In the genomic region with DNA sequence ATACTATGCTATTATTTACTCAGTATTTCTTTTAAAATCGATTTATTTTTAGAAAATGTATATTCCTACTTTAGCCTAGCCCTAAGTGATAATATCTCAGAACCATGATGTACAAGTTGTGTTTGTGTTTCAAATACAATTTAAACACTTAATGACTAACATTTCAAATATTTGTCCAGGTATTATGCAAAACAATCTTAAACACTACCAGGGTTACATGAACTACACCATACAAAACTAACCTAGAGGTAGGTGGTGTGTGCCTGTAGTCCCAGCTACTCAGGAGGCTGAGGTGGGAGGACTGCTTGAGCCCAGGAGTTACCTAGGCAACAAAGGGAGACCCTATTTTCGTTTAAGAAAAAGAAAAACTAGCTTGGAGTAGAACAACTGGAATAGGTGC, we compare ENCODE assay signal across 34 cellular contexts.
"Had no signal": no experiment of that assay in that cellular context is flagged by ENCODE, and none has a peak within 500 bp of the region (broad histone marks: within the 10 kb centered on the region; RNA-seq: fewer than 3 reads in every experiment).

No MANE protein-coding gene starts in this region.

- H3K36me3 ChIP-seq: adrenal gland, brain microvascular endothelial cell, breast epithelium, cardiac muscle cell, colonic mucosa had no signal

- DNase-seq: activated B cell treated with CpG ODN at 0.5 μM for 24 hours; activated CD4-positive, alpha-beta memory T cell treated with anti-CD3 and anti-CD28 coated beads for 36 hours; activated CD4-positive, alpha-beta T cell treated with anti-CD3 and anti-CD28 coated beads for 4 hours; activated CD4-positive, alpha-beta T cell treated with anti-CD3 and anti-CD28 coated beads, Interleukin-2, amount 10 ng/mL, durations not matched to agents 24 days and 14 days; activated CD4-positive, CD25-positive, alpha-beta regulatory T cell treated with anti-CD3 and anti-CD28 coated beads, Interleukin-2, amount 50 U/mL, for 72 hours; activated CD8-positive, alpha-beta memory T cell treated with anti-CD3 and anti-CD28 coated beads, Interleukin-2, amount 50 U/mL, for 4 hours; activated CD8-positive, alpha-beta T cell treated with anti-CD3 and anti-CD28 coated beads for 36 hours; activated effector memory CD4-positive, alpha-beta T cell treated with anti-CD3 and anti-CD28 coated beads, Interleukin-2, amount 50 U/mL, for 16 hours; activated gamma-delta T cell treated with Interleukin-2 at 50 U/mL for 16 hours; activated naive CD4-positive, alpha-beta T cell; activated naive CD4-positive, alpha-beta T cell treated with anti-CD3 and anti-CD28 coated beads for 36 hours; activated naive CD4-positive, alpha-beta T cell treated with anti-CD3 and anti-CD28 coated beads, Interleukin-2, amount 50 U/mL, for 16 hours; activated naive CD8-positive, alpha-beta T cell treated with anti-CD3 and anti-CD28 coated beads for 36 hours; activated T-cell treated with anti-CD3 and anti-CD28 coated beads for 4 hours; activated T-cell treated with anti-CD3 and anti-CD28 coated beads, Interleukin-2, amount 50 U/mL, for 1 hour; activated T-cell treated with anti-CD3 and anti-CD28 coated beads, Interleukin-2, amount 50 U/mL, for 4 hours; activated T-cell treated with anti-CD3 and anti-CD28 coated beads, Interleukin-2, amount 50 U/mL, for 72 hours; adrenal gland; amniotic stem cell; aorta; body of pancreas; brain microvascular endothelial cell; caudate nucleus; cerebellar nuclear complex; colonic mucosa; T-helper 1 cell; T-helper 2 cell; T-helper 9 cell had no signal

- ATAC-seq: activated CD8-positive, alpha-beta T cell treated with anti-CD3 and anti-CD28 coated beads for 36 hours; activated T-cell treated with anti-CD3 and anti-CD28 coated beads, Interleukin-2, amount 50 U/mL, for 4 hours; activated T-cell treated with anti-CD3 and anti-CD28 coated beads, Interleukin-2, amount 50 U/mL, for 72 hours; activated T-helper 17 cell treated with anti-CD3 and anti-CD28 coated beads, Interleukin-2, amount 50 U/mL, for 72 hours; body of pancreas had no signal

- H3K27me3 ChIP-seq: adrenal gland, body of pancreas, brain microvascular endothelial cell, breast epithelium, colonic mucosa had no signal

- H3K4me3 ChIP-seq: adrenal gland, body of pancreas, breast epithelium, cardiac muscle cell, colonic mucosa had no signal

- H3K27ac ChIP-seq: adrenal gland, body of pancreas, brain microvascular endothelial cell, breast epithelium, cardiac muscle cell, colonic mucosa, VCaP had no signal

- FAIRE-seq: astrocyte, TTC549 had no signal
